15 cellular contexts compared by ENCODE assay signal in genomic region chr14:58198086-58198485, GRCh38. TPM values are rescaled to one million over a fixed set of nuclear protein-coding genes. Genes with fewer than 3 reads are reported as not detected.
"Had no signal": no experiment of that assay in that cellular context is flagged by ENCODE, and none has a peak within 500 bp of the region (broad histone marks: within the 10 kb centered on the region; RNA-seq: fewer than 3 reads in every experiment).

No MANE protein-coding gene starts in this region.

- H3K4me3 Mint-ChIP-seq: activated B cell treated with CpG ODN at 0.5 μM for 24 hours; activated CD4-positive, alpha-beta T cell treated with anti-CD3 and anti-CD28 coated beads, Interleukin-2, amount 10 ng/mL, durations not matched to agents 7 days and 5 days had no signal

- DNase-seq: activated B cell treated with CpG ODN at 0.5 μM for 24 hours; activated CD4-positive, alpha-beta T cell treated with anti-CD3 and anti-CD28 coated beads, Interleukin-2, amount 10 ng/mL, durations not matched to agents 7 days and 5 days; foreskin melanocyte; heart right ventricle; islet precursor cell; left lung; retina; stimulated activated CD4-positive, alpha-beta T cell treated with anti-CD3 and anti-CD28 coated beads, Interleukin-4, amount 100 ng/mL, for 24 hours; stomach had no signal

- ATAC-seq: heart right ventricle, left lung, SK-N-SH treated with all-trans-retinoic acid at 6 μM for 48 hours had no signal

- FAIRE-seq: colon, endothelial cell of umbilical vein, TTC549, urothelium cell line had no signal

- H3K27me3 Mint-ChIP-seq: activated CD4-positive, alpha-beta T cell treated with anti-CD3 and anti-CD28 coated beads, Interleukin-2, amount 10 ng/mL, durations not matched to agents 7 days and 5 days had no signal

- H3K27ac Mint-ChIP-seq: activated CD4-positive, alpha-beta T cell treated with anti-CD3 and anti-CD28 coated beads, Interleukin-2, amount 10 ng/mL, durations not matched to agents 7 days and 5 days; T-helper 1 cell treated with Interleukin-12 subunit alpha and Interleukin-12 subunit beta and Interleukin-4 antibody, amounts not matched to agents 30 μg/mL and 1 μg/mL, for 36 hours had no signal

- H3K9me3 Mint-ChIP-seq: activated B cell treated with CpG ODN at 0.5 μM for 24 hours; activated CD4-positive, alpha-beta T cell treated with anti-CD3 and anti-CD28 coated beads, Interleukin-2, amount 10 ng/mL, durations not matched to agents 7 days and 5 days; T-helper 1 cell treated with Interleukin-12 subunit alpha and Interleukin-12 subunit beta and Interleukin-4 antibody, amounts not matched to agents 30 μg/mL and 1 μg/mL, for 36 hours had no signal

RNA-seq across cellular contexts. Expression of gene ARMH4, which starts 46.1 kb away (rescaled TPM):
- total RNA-seq: activated B cell treated with CpG ODN at 0.5 μM for 24 hours had no signal
